Comparison of ENCODE assay signal across 1 cellular context in genomic region chr2:233351423-233351822, GRCh38.
TF ChIP-seq lines count a peak whose summit lies in the region.

No MANE protein-coding gene starts in this region.

TF ChIP-seq in SK-N-SH, 30 proteins besides CTCF, POLR2A, EP300 and RAD21 (continued from another document):
- TF ChIP-seq, protein P1, sequence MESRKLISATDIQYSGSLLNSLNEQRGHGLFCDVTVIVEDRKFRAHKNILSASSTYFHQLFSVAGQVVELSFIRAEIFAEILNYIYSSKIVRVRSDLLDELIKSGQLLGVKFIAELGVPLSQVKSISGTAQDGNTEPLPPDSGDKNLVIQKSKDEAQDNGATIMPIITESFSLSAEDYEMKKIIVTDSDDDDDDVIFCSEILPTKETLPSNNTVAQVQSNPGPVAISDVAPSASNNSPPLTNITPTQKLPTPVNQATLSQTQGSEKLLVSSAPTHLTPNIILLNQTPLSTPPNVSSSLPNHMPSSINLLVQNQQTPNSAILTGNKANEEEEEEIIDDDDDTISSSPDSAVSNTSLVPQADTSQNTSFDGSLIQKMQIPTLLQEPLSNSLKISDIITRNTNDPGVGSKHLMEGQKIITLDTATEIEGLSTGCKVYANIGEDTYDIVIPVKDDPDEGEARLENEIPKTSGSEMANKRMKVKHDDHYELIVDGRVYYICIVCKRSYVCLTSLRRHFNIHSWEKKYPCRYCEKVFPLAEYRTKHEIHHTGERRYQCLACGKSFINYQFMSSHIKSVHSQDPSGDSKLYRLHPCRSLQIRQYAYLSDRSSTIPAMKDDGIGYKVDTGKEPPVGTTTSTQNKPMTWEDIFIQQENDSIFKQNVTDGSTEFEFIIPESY (IDR thresholded peaks at IDR 0.05; ENCODE audit: borderline replicate concordance, low read depth) = no peak
- TF ChIP-seq YY1 (IDR thresholded peaks at IDR 0.05; ENCODE audit: low read depth) (no peak), CHD2 (IDR thresholded peaks at IDR 0.05; ENCODE audit: low read length, partially characterized antibody) (no peak), FOXJ3 (CRISPR knock-in tag; IDR thresholded peaks at IDR 0.05) (no peak), SMC3 (IDR thresholded peaks at IDR 0.05; ENCODE audit: low read depth, low read length) (no peak), PBX3 (IDR thresholded peaks at IDR 0.05) (no peak), GABPA (IDR thresholded peaks at IDR 0.05; ENCODE audit: low read depth) (no peak), TCF12 (IDR thresholded peaks at IDR 0.05) (no peak), FOSL2 (IDR thresholded peaks at IDR 0.05; ENCODE audit: borderline replicate concordance, low read depth) (no peak), SIN3A (IDR thresholded peaks at IDR 0.05; ENCODE audit: borderline replicate concordance, low read depth, low read length) (no peak), REST (IDR thresholded peaks at IDR 0.05; ENCODE audit: low read depth, low read length) (no peak), NRF1 (IDR thresholded peaks at IDR 0.05; ENCODE audit: low read depth, low read length) (no peak), JUND (IDR thresholded peaks at IDR 0.05) (no peak), RFX5 (IDR thresholded peaks at IDR 0.05; ENCODE audit: low read length) (no peak), NFIC (IDR thresholded peaks at IDR 0.05; ENCODE audit: borderline replicate concordance) (no peak), FOXM1 (IDR thresholded peaks at IDR 0.05; ENCODE audit: low read depth) (no peak)
- TF ChIP-seq, protein P2, sequence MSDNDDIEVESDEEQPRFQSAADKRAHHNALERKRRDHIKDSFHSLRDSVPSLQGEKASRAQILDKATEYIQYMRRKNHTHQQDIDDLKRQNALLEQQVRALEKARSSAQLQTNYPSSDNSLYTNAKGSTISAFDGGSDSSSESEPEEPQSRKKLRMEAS (IDR thresholded peaks at IDR 0.05; ENCODE audit: low read depth) = no peak
- TF ChIP-seq, protein P3, sequence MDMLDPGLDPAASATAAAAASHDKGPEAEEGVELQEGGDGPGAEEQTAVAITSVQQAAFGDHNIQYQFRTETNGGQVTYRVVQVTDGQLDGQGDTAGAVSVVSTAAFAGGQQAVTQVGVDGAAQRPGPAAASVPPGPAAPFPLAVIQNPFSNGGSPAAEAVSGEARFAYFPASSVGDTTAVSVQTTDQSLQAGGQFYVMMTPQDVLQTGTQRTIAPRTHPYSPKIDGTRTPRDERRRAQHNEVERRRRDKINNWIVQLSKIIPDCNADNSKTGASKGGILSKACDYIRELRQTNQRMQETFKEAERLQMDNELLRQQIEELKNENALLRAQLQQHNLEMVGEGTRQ (IDR thresholded peaks at IDR 0.05; ENCODE audit: borderline replicate concordance, low read depth, low read length) = no peak
TF ChIP-seq in SK-N-SH: peak in this region for 0.
